ENCODE assay signal across 1 cellular context in genomic region chr2:64750817-64751285, GRCh38.
TF ChIP-seq lines count a peak whose summit lies in the region.

No MANE protein-coding gene starts in this region.

TF ChIP-seq in GM12878, 131 proteins besides CTCF, POLR2A, EP300 and RAD21 (continued from another document and continues in another):
- TF ChIP-seq ZBTB33 (IDR thresholded peaks at IDR 0.05): no peak
- TF ChIP-seq BRCA1 (IDR thresholded peaks at IDR 0.05; ENCODE audit: low read depth, low read length): no peak
- TF ChIP-seq IRF4 (IDR thresholded peaks at IDR 0.05; ENCODE audit: low read depth, low read length): no peak
- TF ChIP-seq, protein P1, sequence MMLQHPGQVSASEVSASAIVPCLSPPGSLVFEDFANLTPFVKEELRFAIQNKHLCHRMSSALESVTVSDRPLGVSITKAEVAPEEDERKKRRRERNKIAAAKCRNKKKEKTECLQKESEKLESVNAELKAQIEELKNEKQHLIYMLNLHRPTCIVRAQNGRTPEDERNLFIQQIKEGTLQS (IDR thresholded peaks at IDR 0.05; ENCODE audit: borderline replicate concordance, extremely low read depth, low read depth, low read length): no peak
- TF ChIP-seq BCLAF1 (IDR thresholded peaks at IDR 0.05): no peak
- TF ChIP-seq TCF7 (IDR thresholded peaks at IDR 0.05; ENCODE audit: borderline replicate concordance): no peak
- no peak for TF ChIP-seq HDAC2 (IDR thresholded peaks at IDR 0.05)
- no peak; the same call in 1 of the 2 replicates for TF ChIP-seq NR2F1 (conservative IDR thresholded peaks at IDR 0.05)
- TF ChIP-seq KAT2A (conservative IDR thresholded peaks at IDR 0.05; ENCODE audit: control insufficient read depth, low read depth, low read length): no peak
- TF ChIP-seq ZNF622 (IDR thresholded peaks at IDR 0.05): no peak
- TF ChIP-seq CBX5 (IDR thresholded peaks at IDR 0.05; ENCODE audit: low read depth): 0 out of 2 replicates have a peak, but pooled peaks have one; percentile 76
- TF ChIP-seq HSF1 (IDR thresholded peaks at IDR 0.05; ENCODE audit: low read depth, low read length): no peak
- TF ChIP-seq SMAD5 (IDR thresholded peaks at IDR 0.05; ENCODE audit: low read depth): peak; percentile 70; the same call in 1 of the 2 replicates
- TF ChIP-seq POLR2AphosphoS5 (IDR thresholded peaks at IDR 0.05; ENCODE audit: low read length): peak; percentile 95
- no peak; a peak in 1 of 3 replicates for TF ChIP-seq EGR1 (IDR thresholded peaks at IDR 0.05; ENCODE audit: borderline replicate concordance in 1 of 2, low read depth in 2 of 2, low read length in 2 of 2)
- peak; percentile 56 for TF ChIP-seq CEBPZ (IDR thresholded peaks at IDR 0.05; ENCODE audit: low read depth, low read length)
- peak; percentile 61; the same call in 1 of the 2 replicates for TF ChIP-seq MXI1 (IDR thresholded peaks at IDR 0.05; ENCODE audit: low read depth, low read length)
- TF ChIP-seq SIX5 (IDR thresholded peaks at IDR 0.05; ENCODE audit: low read depth, low read length, severe bottlenecking): no peak
- no peak for TF ChIP-seq SUZ12 (IDR thresholded peaks at IDR 0.05; ENCODE audit: unreplicated experiment)
- TF ChIP-seq POU2F2 (IDR thresholded peaks at IDR 0.05; ENCODE audit: borderline replicate concordance, low read depth, low read length): peak; percentile 64; the same call in 2 of the 3 replicates
- peak; percentile 68; the same call in 1 of the 2 replicates for TF ChIP-seq TCF12 (IDR thresholded peaks at IDR 0.05; ENCODE audit: low read depth, low read length)
- no peak for TF ChIP-seq STAT1 (conservative IDR thresholded peaks at IDR 0.05)
- no peak for TF ChIP-seq NFIC (IDR thresholded peaks at IDR 0.05; ENCODE audit: low read depth, low read length)
- peak; percentile 93 for TF ChIP-seq POLR2AphosphoS2 (IDR thresholded peaks at IDR 0.05; ENCODE audit: low read depth, low read length)
- TF ChIP-seq KLF5 (IDR thresholded peaks at IDR 0.05; ENCODE audit: partially characterized antibody): no peak
- TF ChIP-seq PKNOX1 (IDR thresholded peaks at IDR 0.05): peak; percentile 99
- TF ChIP-seq GABPA (IDR thresholded peaks at IDR 0.05; ENCODE audit: low read depth): no peak
- TF ChIP-seq PML (IDR thresholded peaks at IDR 0.05; ENCODE audit: low read length): no peak; the same call in 1 of the 2 replicates
- no peak for TF ChIP-seq TBL1XR1 (IDR thresholded peaks at IDR 0.05; ENCODE audit: low read depth, low read length)
- TF ChIP-seq, protein P2, sequence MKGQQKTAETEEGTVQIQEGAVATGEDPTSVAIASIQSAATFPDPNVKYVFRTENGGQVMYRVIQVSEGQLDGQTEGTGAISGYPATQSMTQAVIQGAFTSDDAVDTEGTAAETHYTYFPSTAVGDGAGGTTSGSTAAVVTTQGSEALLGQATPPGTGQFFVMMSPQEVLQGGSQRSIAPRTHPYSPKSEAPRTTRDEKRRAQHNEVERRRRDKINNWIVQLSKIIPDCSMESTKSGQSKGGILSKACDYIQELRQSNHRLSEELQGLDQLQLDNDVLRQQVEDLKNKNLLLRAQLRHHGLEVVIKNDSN (IDR thresholded peaks at IDR 0.05; ENCODE audit: borderline replicate concordance, extremely low read length, insufficient read depth, low read depth, low read length): no peak
- TF ChIP-seq CBX3 (IDR thresholded peaks at IDR 0.05; ENCODE audit: borderline replicate concordance, low read depth): no peak
- TF ChIP-seq MTA3 (IDR thresholded peaks at IDR 0.05; ENCODE audit: borderline replicate concordance, low read length): no peak
- no peak for TF ChIP-seq STAT3 (IDR thresholded peaks at IDR 0.05; ENCODE audit: low read depth, low read length)
- TF ChIP-seq CREB1 (IDR thresholded peaks at IDR 0.05; ENCODE audit: low read depth): peak; percentile 70; the same call in 1 of the 2 replicates
- no peak for TF ChIP-seq RAD51 (IDR thresholded peaks at IDR 0.05)
- TF ChIP-seq HCFC1 (IDR thresholded peaks at IDR 0.05; ENCODE audit: low read length): no peak
- no peak for TF ChIP-seq ZNF274 (IDR thresholded peaks at IDR 0.05; ENCODE audit: insufficient read depth, insufficient read length)
- TF ChIP-seq, protein P3, sequence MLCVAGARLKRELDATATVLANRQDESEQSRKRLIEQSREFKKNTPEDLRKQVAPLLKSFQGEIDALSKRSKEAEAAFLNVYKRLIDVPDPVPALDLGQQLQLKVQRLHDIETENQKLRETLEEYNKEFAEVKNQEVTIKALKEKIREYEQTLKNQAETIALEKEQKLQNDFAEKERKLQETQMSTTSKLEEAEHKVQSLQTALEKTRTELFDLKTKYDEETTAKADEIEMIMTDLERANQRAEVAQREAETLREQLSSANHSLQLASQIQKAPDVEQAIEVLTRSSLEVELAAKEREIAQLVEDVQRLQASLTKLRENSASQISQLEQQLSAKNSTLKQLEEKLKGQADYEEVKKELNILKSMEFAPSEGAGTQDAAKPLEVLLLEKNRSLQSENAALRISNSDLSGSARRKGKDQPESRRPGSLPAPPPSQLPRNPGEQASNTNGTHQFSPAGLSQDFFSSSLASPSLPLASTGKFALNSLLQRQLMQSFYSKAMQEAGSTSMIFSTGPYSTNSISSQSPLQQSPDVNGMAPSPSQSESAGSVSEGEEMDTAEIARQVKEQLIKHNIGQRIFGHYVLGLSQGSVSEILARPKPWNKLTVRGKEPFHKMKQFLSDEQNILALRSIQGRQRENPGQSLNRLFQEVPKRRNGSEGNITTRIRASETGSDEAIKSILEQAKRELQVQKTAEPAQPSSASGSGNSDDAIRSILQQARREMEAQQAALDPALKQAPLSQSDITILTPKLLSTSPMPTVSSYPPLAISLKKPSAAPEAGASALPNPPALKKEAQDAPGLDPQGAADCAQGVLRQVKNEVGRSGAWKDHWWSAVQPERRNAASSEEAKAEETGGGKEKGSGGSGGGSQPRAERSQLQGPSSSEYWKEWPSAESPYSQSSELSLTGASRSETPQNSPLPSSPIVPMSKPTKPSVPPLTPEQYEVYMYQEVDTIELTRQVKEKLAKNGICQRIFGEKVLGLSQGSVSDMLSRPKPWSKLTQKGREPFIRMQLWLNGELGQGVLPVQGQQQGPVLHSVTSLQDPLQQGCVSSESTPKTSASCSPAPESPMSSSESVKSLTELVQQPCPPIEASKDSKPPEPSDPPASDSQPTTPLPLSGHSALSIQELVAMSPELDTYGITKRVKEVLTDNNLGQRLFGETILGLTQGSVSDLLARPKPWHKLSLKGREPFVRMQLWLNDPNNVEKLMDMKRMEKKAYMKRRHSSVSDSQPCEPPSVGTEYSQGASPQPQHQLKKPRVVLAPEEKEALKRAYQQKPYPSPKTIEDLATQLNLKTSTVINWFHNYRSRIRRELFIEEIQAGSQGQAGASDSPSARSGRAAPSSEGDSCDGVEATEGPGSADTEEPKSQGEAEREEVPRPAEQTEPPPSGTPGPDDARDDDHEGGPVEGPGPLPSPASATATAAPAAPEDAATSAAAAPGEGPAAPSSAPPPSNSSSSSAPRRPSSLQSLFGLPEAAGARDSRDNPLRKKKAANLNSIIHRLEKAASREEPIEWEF (IDR thresholded peaks at IDR 0.05; ENCODE audit: insufficient replicate concordance, low read depth, low read length): no peak
- TF ChIP-seq ZBED1 (IDR thresholded peaks at IDR 0.05; ENCODE audit: borderline replicate concordance): no peak
- no peak for TF ChIP-seq SPI1 (IDR thresholded peaks at IDR 0.05; ENCODE audit: borderline replicate concordance, insufficient read depth, low read depth, low read length)
- TF ChIP-seq SRF (IDR thresholded peaks at IDR 0.05; ENCODE audit: low read depth in 2 of 2, low read length in 2 of 2): 0 out of 4 replicates have a peak, but pooled peaks of 1 of the 2 experiments have one; percentile 3
- peak; percentile 96 for TF ChIP-seq SP1 (IDR thresholded peaks at IDR 0.05; ENCODE audit: low read depth, low read length)
- no peak for TF ChIP-seq IRF5 (IDR thresholded peaks at IDR 0.05; ENCODE audit: borderline replicate concordance)
- TF ChIP-seq RFX5 (IDR thresholded peaks at IDR 0.05; ENCODE audit: low read depth, low read length): no peak
- TF ChIP-seq BACH1 (IDR thresholded peaks at IDR 0.05; ENCODE audit: borderline replicate concordance): peak; percentile 77; the same call in 1 of the 2 replicates
- no peak for TF ChIP-seq FOXK2 (IDR thresholded peaks at IDR 0.05)
- no peak for TF ChIP-seq YBX1 (IDR thresholded peaks at IDR 0.05)
- no peak for TF ChIP-seq RCOR1 (conservative IDR thresholded peaks at IDR 0.05; ENCODE audit: low read depth, low read length)
